In genomic region chr22:24813861-24814770, GRCh38 we compare ENCODE assay signal across 32 cellular contexts. TPM values are rescaled to one million over a fixed set of nuclear protein-coding genes. Genes with fewer than 3 reads are reported as not detected.
"Had no signal": no experiment of that assay in that cellular context is flagged by ENCODE, and none has a peak within 500 bp of the region (broad histone marks: within the 10 kb centered on the region; RNA-seq: fewer than 3 reads in every experiment).

No MANE protein-coding gene starts in this region.

- H3K4me1 ChIP-seq: Peyer's patch had no signal

- H3K36me3 ChIP-seq: MG63, Peyer's patch, WERI-Rb-1 had no signal

- H3K27me3 ChIP-seq: MG63, Peyer's patch had no signal

- H3K27ac ChIP-seq: Peyer's patch, WERI-Rb-1 had no signal

- H3K4me3 ChIP-seq: MG63, Peyer's patch had no signal

- DNase-seq: activated CD4-positive, alpha-beta memory T cell treated with anti-CD3 and anti-CD28 coated beads, Interleukin-2, amount 10 ng/mL, durations not matched to agents 7 days and 5 days; activated CD4-positive, alpha-beta T cell treated with anti-CD3 and anti-CD28 coated beads for 1 hour; activated CD4-positive, alpha-beta T cell treated with anti-CD3 and anti-CD28 coated beads for 48 hours; activated CD4-positive, CD25-positive, alpha-beta regulatory T cell; activated CD8-positive, alpha-beta memory T cell treated with anti-CD3 and anti-CD28 coated beads for 24 hours; activated CD8-positive, alpha-beta memory T cell treated with anti-CD3 and anti-CD28 coated beads, Interleukin-2, amount 10 ng/mL, durations not matched to agents 7 days and 5 days; activated CD8-positive, alpha-beta memory T cell treated with anti-CD3 and anti-CD28 coated beads, Interleukin-2, amount 50 U/mL, for 48 hours; activated effector memory CD4-positive, alpha-beta T cell treated with Interleukin-2 at 50 U/mL for 16 hours; activated naive CD4-positive, alpha-beta T cell treated with anti-CD3 and anti-CD28 coated beads, Interleukin-2, amount 10 ng/mL, durations not matched to agents 7 days and 5 days; activated naive CD8-positive, alpha-beta T cell treated with anti-CD3 and anti-CD28 coated beads, Interleukin-2, amount 50 U/mL, for 24 hours; activated T-cell treated with anti-CD3 and anti-CD28 coated beads, Interleukin-2, amount 50 U/mL, for 48 hours; Kasumi-1; KG1; MG63; NCI-H1048; NCI-H1105 treated with DMSO at 0.1 percent for 48 hours; NCI-H1436; NCI-H1694; NCI-H1930; NCI-H2081 treated with DMSO at 0.1 percent for 48 hours; NCI-H226; NCI-H446 treated with DMSO at 0.1 percent for 48 hours; NCI-H524 treated with DMSO at 0.1 percent for 48 hours; NK-92 treated with Interleukin-12 subunit alpha and Interleukin-12 subunit beta, amount 100 ng/mL, for 24 hours; PC-3; Peyer's patch; RPMI8226; T1000; WERI-Rb-1 had no signal

- ATAC-seq: activated CD8-positive, alpha-beta memory T cell treated with anti-CD3 and anti-CD28 coated beads, Interleukin-2, amount 10 ng/mL, durations not matched to agents 7 days and 5 days; activated naive CD8-positive, alpha-beta T cell treated with anti-CD3 and anti-CD28 coated beads, Interleukin-2, amount 50 U/mL, for 24 hours; PC-3 had no signal

RNA-seq across cellular contexts. Expression of gene SGSM1, which starts 8.1 kb away (rescaled TPM):
- total RNA-seq: bronchial epithelial cell had no signal

RNA-seq across cellular contexts. Expression of gene PIWIL3, which starts 39.6 kb away (rescaled TPM):
- total RNA-seq: activated CD4-positive, alpha-beta memory T cell treated with anti-CD3 and anti-CD28 coated beads, Interleukin-2, amount 10 ng/mL, durations not matched to agents 7 days and 5 days; activated CD8-positive, alpha-beta memory T cell treated with anti-CD3 and anti-CD28 coated beads, Interleukin-2, amount 10 ng/mL, durations not matched to agents 7 days and 5 days; bronchial epithelial cell; PC-3; Peyer's patch; T-helper 1 cell treated with Interleukin-12 subunit alpha and Interleukin-12 subunit beta and Interleukin-4 antibody, amounts not matched to agents 30 ng/mL and 1 ng/mL, for 36 hours; T-helper 2 cell treated with Interferon-gamma antibody and Interleukin-4, amounts not matched to agents 100 ng/mL and 5 ng/mL, for 36 hours had no signal
